16 cellular contexts compared by ENCODE assay signal in the genomic region with DNA sequence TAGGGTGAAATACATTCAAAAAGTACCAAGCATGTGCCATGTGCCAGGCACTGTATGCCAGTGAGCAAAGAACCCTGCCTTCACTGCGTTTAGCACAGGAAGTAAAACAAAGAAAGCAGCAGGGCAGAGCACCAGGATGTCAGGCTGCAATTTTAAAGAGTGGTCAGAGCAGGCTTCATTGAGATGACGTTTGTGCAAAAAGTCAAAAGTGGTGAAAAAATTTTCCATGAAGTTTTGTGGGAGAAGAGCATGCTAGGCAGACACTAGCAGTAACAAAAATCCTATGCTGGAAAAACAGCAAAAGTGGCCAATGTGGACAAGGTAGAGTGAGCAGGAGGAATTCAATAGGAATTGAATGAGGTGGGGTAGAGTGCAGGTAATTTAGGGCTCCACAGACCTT. TPM values are rescaled to one million over a fixed set of nuclear protein-coding genes. Genes with fewer than 3 reads are reported as not detected.
DNase-seq lines count a peak whose midpoint lies in the region; ATAC-seq, FAIRE-seq and TF ChIP-seq lines count a peak whose summit lies in the region.
"Had no signal": no experiment of that assay in that cellular context is flagged by ENCODE, and none has a peak within 500 bp of the region (broad histone marks: within the 10 kb centered on the region; RNA-seq: fewer than 3 reads in every experiment).

No MANE protein-coding gene starts in this region.

- no peaks in the 10 kb centered on the region for H4K20me1 ChIP-seq in HepG2 (ENCODE audit: insufficient read depth, low read length)

- H3K9ac ChIP-seq in HepG2 (ENCODE audit: insufficient read depth, low read depth, low read length) (0 out of 2 replicates have a peak overlapping the region, but pooled peaks have one; percentile 14), subcutaneous abdominal adipose tissue (ENCODE audit: low read length in 5 of 5) (no peak overlapping the region)

- no peaks in the 10 kb centered on the region for H3K27me3 Mint-ChIP-seq in activated naive CD8-positive, alpha-beta T cell
- no peaks in the 10 kb centered on the region for H3K27me3 Mint-ChIP-seq in activated naive CD8-positive, alpha-beta T cell treated with anti-CD3 and anti-CD28 coated beads, Interleukin-2, amount 50 U/mL, for 24 hours
- H3K27me3 Mint-ChIP-seq in activated CD4-positive, alpha-beta memory T cell treated with anti-CD3 and anti-CD28 coated beads for 36 hours, result no peaks in the 10 kb centered on the region

- H3K27ac Mint-ChIP-seq in activated naive CD8-positive, alpha-beta T cell, result peak overlapping the region; percentile 43
- H3K27ac Mint-ChIP-seq in activated naive CD8-positive, alpha-beta T cell treated with anti-CD3 and anti-CD28 coated beads, Interleukin-2, amount 50 U/mL, for 24 hours, result no peak overlapping the region
- H3K27ac Mint-ChIP-seq in activated CD4-positive, alpha-beta memory T cell treated with anti-CD3 and anti-CD28 coated beads for 36 hours, result peak overlapping the region; percentile 56

- H3K4me3 Mint-ChIP-seq in activated naive CD8-positive, alpha-beta T cell, result no peak overlapping the region
- no peak overlapping the region for H3K4me3 Mint-ChIP-seq in activated naive CD8-positive, alpha-beta T cell treated with anti-CD3 and anti-CD28 coated beads, Interleukin-2, amount 50 U/mL, for 24 hours
- H3K4me3 Mint-ChIP-seq in activated CD4-positive, alpha-beta memory T cell treated with anti-CD3 and anti-CD28 coated beads for 36 hours, result no peak overlapping the region

- POLR2A ChIA-PET in activated CD4-positive, alpha-beta memory T cell treated with anti-CD3 and anti-CD28 coated beads for 36 hours (lab: Charles Lee), result no interaction called here
- POLR2A ChIA-PET in HepG2 (lab: Yijun Ruan, JAX), result no interaction called here

- BruUV-seq in HepG2 (replicated peaks; lab: Mats Ljungman, UMichigan), result no TSS peak

- no peak for TF ChIP-seq EP300 in HepG2 (IDR thresholded peaks at IDR 0.05; ENCODE audit: low read depth in 2 of 2, low read length in 2 of 2)
- TF ChIP-seq EP300 in HepG2 (CRISPR knock-in tag; IDR thresholded peaks at IDR 0.05; ENCODE audit: borderline replicate concordance), result no peak

- CTCF ChIA-PET in activated CD4-positive, alpha-beta memory T cell treated with anti-CD3 and anti-CD28 coated beads for 36 hours (lab: Charles Lee), result no interaction called here
- CTCF ChIA-PET in HepG2 (lab: Yijun Ruan, JAX; ENCODE audit: low intra/inter-chr PET ratio, low total read pairs), result no interaction called here

- no peak for TF ChIP-seq RAD21 in HepG2 (CRISPR knock-in tag; IDR thresholded peaks at IDR 0.05)

- peaks cover 4 to 18% of the 10 kb centered on the region in 2 experiments; a peak in 4 of 5 replicates for H3K36me3 ChIP-seq in HepG2 (replicated peaks in 1 of 2; ENCODE audit: control insufficient read depth in 1 of 2, insufficient read depth in 2 of 2, low read length in 2 of 2)
- H3K36me3 ChIP-seq in subcutaneous abdominal adipose tissue (ENCODE audit: control insufficient read depth in 5 of 5, insufficient read depth in 5 of 5, low read length in 5 of 5), result peaks cover 19 to 49% (median 24%) of the 10 kb centered on the region in 5 donors

- no peak for FAIRE-seq in HepG2 (lab: Jason Lieb, UNC)
- FAIRE-seq: colon had no signal

- H3K4me3 ChIP-seq in HepG2 (replicated peaks in 1 of 3; ENCODE audit: insufficient read depth in 1 of 3, low read depth in 2 of 3, low read length in 3 of 3), result no peak overlapping the region
- H3K4me3 ChIP-seq in subcutaneous abdominal adipose tissue (ENCODE audit: low read depth in 1 of 5, low read length in 5 of 5), result no peak overlapping the region
- H3K4me3 ChIP-seq: vagina had no signal

- H2AFZ ChIP-seq in HepG2 (ENCODE audit: low read length), result no peak overlapping the region

- H3K9me3 ChIP-seq in HepG2 (ENCODE audit: low read length) (no peaks in the 10 kb centered on the region), subcutaneous abdominal adipose tissue (ENCODE audit: control insufficient read depth in 5 of 5, low read length in 5 of 5) (no peaks in the 10 kb centered on the region)
- H3K9me3 ChIP-seq: vagina had no signal

- no peaks in the 10 kb centered on the region for H3K79me2 ChIP-seq in HepG2 (ENCODE audit: insufficient read depth, low read length)

- in situ Hi-C loops in HepG2 (cut with HindIII; ENCODE audit: extremely low pct_ligation_motif_present, low pct_unique_long_range_greater_than_20kb), result no loop called here

- peak overlapping the region; percentile 64; the same call in 1 of the 2 replicates for H3K4me2 ChIP-seq in HepG2 (ENCODE audit: low read depth, low read length)

- WGBS in HepG2 (ENCODE audit: low lambda C conversion rate), result 52% methylated on average over 2 of the region's 2 CpGs

- H3K27me3 ChIP-seq in HepG2 (ENCODE audit: control insufficient read depth in 1 of 2, insufficient read depth in 2 of 2, low read length in 2 of 2) (no peaks in the 10 kb centered on the region), subcutaneous abdominal adipose tissue (ENCODE audit: control insufficient read depth in 5 of 5, insufficient read depth in 4 of 5, low read length in 5 of 5) (no peaks in the 10 kb centered on the region)
- H3K27me3 ChIP-seq: vagina had no signal

- TF ChIP-seq CTCF in HepG2 (CRISPR knock-in tag; IDR thresholded peaks at IDR 0.05), result no peak

- ATAC-seq in activated naive CD8-positive, alpha-beta T cell treated with anti-CD3 and anti-CD28 coated beads, Interleukin-2, amount 50 U/mL, for 24 hours, result no peak
- ATAC-seq in HepG2 (peak; percentile 17), GM18498 (IDR thresholded peaks at IDR 0.05; ENCODE audit: unreplicated experiment) (no peak), HG03457 (IDR thresholded peaks at IDR 0.05; ENCODE audit: unreplicated experiment) (no peak)

- H3K4me1 Mint-ChIP-seq in activated naive CD8-positive, alpha-beta T cell (ENCODE audit: low read depth), result peaks cover 10% of the 10 kb centered on the region
- peaks cover 16% of the 10 kb centered on the region for H3K4me1 Mint-ChIP-seq in activated naive CD8-positive, alpha-beta T cell treated with anti-CD3 and anti-CD28 coated beads, Interleukin-2, amount 50 U/mL, for 24 hours
- peaks cover 10% of the 10 kb centered on the region for H3K4me1 Mint-ChIP-seq in activated CD4-positive, alpha-beta memory T cell treated with anti-CD3 and anti-CD28 coated beads for 36 hours (ENCODE audit: low read depth)

- H3K4me1 ChIP-seq in HepG2 (ENCODE audit: insufficient read depth, low read length), result peaks cover 90% of the 10 kb centered on the region
- peaks cover 0 to 16% (median 6%) of the 10 kb centered on the region in 5 donors for H3K4me1 ChIP-seq in subcutaneous abdominal adipose tissue (ENCODE audit: control insufficient read depth in 5 of 5, insufficient read depth in 5 of 5, low read length in 5 of 5)
- H3K4me1 ChIP-seq: vagina had no signal

- H3K27ac ChIP-seq in HepG2 (ENCODE audit: extremely low read length, insufficient read depth, low read length), result peak overlapping the region; percentile 90
- H3K27ac ChIP-seq in subcutaneous abdominal adipose tissue (ENCODE audit: low read depth, low read length), result peak overlapping the region; percentile 8
- H3K27ac ChIP-seq: vagina had no signal

- no peak for TF ChIP-seq POLR2A in HepG2 (IDR thresholded peaks at IDR 0.05; ENCODE audit: insufficient read depth in 1 of 2, low read depth in 2 of 2, low read length in 2 of 2)

- intact Hi-C loops in activated CD4-positive, alpha-beta memory T cell treated with anti-CD3 and anti-CD28 coated beads for 36 hours (cut with micrococcal nuclease), result no loop called here
- intact Hi-C loops in HepG2 (cut with micrococcal nuclease; ENCODE audit: unreplicated experiment), result loop anchor here (1.0 to 5.0 kb wide), 3 partner anchors 32 to 133 kb away; a partner anchor contains a TSS

- no peaks in the 10 kb centered on the region for H3K9me3 Mint-ChIP-seq in activated naive CD8-positive, alpha-beta T cell (ENCODE audit: low read depth)
- no peaks in the 10 kb centered on the region for H3K9me3 Mint-ChIP-seq in activated naive CD8-positive, alpha-beta T cell treated with anti-CD3 and anti-CD28 coated beads, Interleukin-2, amount 50 U/mL, for 24 hours
- no peaks in the 10 kb centered on the region for H3K9me3 Mint-ChIP-seq in activated CD4-positive, alpha-beta memory T cell treated with anti-CD3 and anti-CD28 coated beads for 36 hours

- no peak for DNase-seq in activated naive CD8-positive, alpha-beta T cell treated with anti-CD3 and anti-CD28 coated beads, Interleukin-2, amount 50 U/mL, for 24 hours
- no peak for DNase-seq in activated CD4-positive, alpha-beta memory T cell treated with anti-CD3 and anti-CD28 coated beads for 36 hours
- no peak for DNase-seq in HepG2 (ENCODE audit: low spot score)
- DNase-seq in activated effector memory CD4-positive, alpha-beta T cell treated with anti-CD3 and anti-CD28 coated beads, Interleukin-2, amount 50 U/mL, for 16 hours, result no peak
- DNase-seq: activated CD4-positive, alpha-beta T cell treated with anti-CD3 and anti-CD28 coated beads, Interleukin-2, amount 50 U/mL, for 4 hours; DMS53; IMR-90; midbrain; NCI-H1417; NCI-H2227 treated with DMSO at 0.1 percent for 48 hours had no signal

- peaks cover 8% of the 10 kb centered on the region for H3K36me3 Mint-ChIP-seq in activated naive CD8-positive, alpha-beta T cell
- peaks cover 47% of the 10 kb centered on the region for H3K36me3 Mint-ChIP-seq in activated naive CD8-positive, alpha-beta T cell treated with anti-CD3 and anti-CD28 coated beads, Interleukin-2, amount 50 U/mL, for 24 hours (ENCODE audit: low read depth)
- peaks cover 41% of the 10 kb centered on the region for H3K36me3 Mint-ChIP-seq in activated CD4-positive, alpha-beta memory T cell treated with anti-CD3 and anti-CD28 coated beads for 36 hours

RNA-seq across cellular contexts. Expression of a gene that starts 31.3 kb away (rescaled TPM):
- total RNA-seq in activated CD4-positive, alpha-beta memory T cell treated with anti-CD3 and anti-CD28 coated beads for 36 hours, result 10 to 100 TPM; 45.7 to 46.0 TPM
- total RNA-seq in HepG2 (2016; rRNA removed; fragmentation: Illumina TruSeq; extraction: Trizol), result 23.4 and 29.2 TPM in 2 replicates
- total RNA-seq in HepG2 (2016; cell fraction: cytosol; rRNA removed; fragmentation: Illumina TruSeq; extraction: Trizol; ENCODE audit: low read depth), result 6.7 and 8.7 TPM in 2 replicates
- 21.0 and 29.6 TPM in 2 replicates for total RNA-seq in HepG2 (2016; cell fraction: insoluble cytoplasmic fraction; rRNA removed; fragmentation: Illumina TruSeq; extraction: Trizol)
- total RNA-seq in HepG2 (2016; cell fraction: membrane; rRNA removed; fragmentation: Illumina TruSeq; extraction: Trizol), result 30.2 and 32.7 TPM in 2 replicates
- 28.7 and 38.1 TPM in 2 replicates for total RNA-seq in HepG2 (2016; cell fraction: nucleus; rRNA removed; fragmentation: Illumina TruSeq; extraction: Trizol)
- 15.6 and 16.0 TPM in 2 replicates for polyA plus RNA-seq in HepG2 (2011; rRNA removed)
- polyA plus RNA-seq in HepG2 (2011; cell fraction: cytosol; rRNA removed), result 8.3 and 10.7 TPM in 2 replicates
- 22.6 and 23.5 TPM in 2 replicates for polyA plus RNA-seq in HepG2 (2011; cell fraction: nucleus; rRNA removed)
- polyA plus RNA-seq in HepG2 (2012), result 40.3 and 44.8 TPM in 2 replicates
- 17.2 and 17.9 TPM in 2 replicates for polyA plus RNA-seq in HepG2 (2016; cell fraction: cytosol; fragmentation: Illumina TruSeq; extraction: Trizol; ENCODE audit: low read depth)
- 59.2 and 61.5 TPM in 2 replicates for polyA plus RNA-seq in HepG2 (2016; cell fraction: insoluble cytoplasmic fraction; fragmentation: Illumina TruSeq; extraction: Trizol; ENCODE audit: low read depth)
- 34.9 and 39.3 TPM in 2 replicates for polyA plus RNA-seq in HepG2 (2016; cell fraction: membrane; fragmentation: Illumina TruSeq; extraction: Trizol; ENCODE audit: low read depth)
- polyA plus RNA-seq in HepG2 (2016; cell fraction: nucleus; fragmentation: Illumina TruSeq; extraction: Trizol; ENCODE audit: insufficient read depth, low read depth), result 58.6 and 63.2 TPM in 2 replicates
- polyA minus RNA-seq in HepG2 (2011; rRNA and poly(A)+ RNA removed; ENCODE audit: low replicate concordance), result 7.8 and 15.7 TPM in 2 replicates
- polyA minus RNA-seq in HepG2 (2011; cell fraction: cytosol; rRNA and poly(A)+ RNA removed), result 25.7 and 27.7 TPM in 2 replicates
- polyA minus RNA-seq in HepG2 (2011; cell fraction: nucleus; rRNA and poly(A)+ RNA removed), result 40.0 and 50.9 TPM in 2 replicates
